ENCODE assay signal across 11 cellular contexts in genomic region chr16:20938426-20938825, GRCh38. TPM values are rescaled to one million over a fixed set of nuclear protein-coding genes. Genes with fewer than 3 reads are reported as not detected.
A peak's percentile ranks its signal among the peaks of the same experiment; 100 is the strongest.
DNase-seq lines count a peak whose midpoint lies in the region; ATAC-seq lines count a peak whose summit lies in the region.
"Had no signal": no experiment of that assay in that cellular context is flagged by ENCODE, and none has a peak within 500 bp of the region (broad histone marks: within the 10 kb centered on the region; RNA-seq: fewer than 3 reads in every experiment).

No MANE protein-coding gene starts in this region.

- DNase-seq in Caki2 (ENCODE audit: low read depth) (peak; percentile 63), HT1080 (ENCODE audit: low read depth) (peak; percentile 81), amniotic epithelial cell (ENCODE audit: low read depth) (peak; percentile 24), kidney tubule cell (ENCODE audit: low spot score) (peak; percentile 14), H4 (ENCODE audit: low spot score) (no peak), NCI-H2107 treated with DMSO at 0.1 percent for 48 hours (lab: John Stamatoyannopoulos, UW; ENCODE audit: unreplicated experiment) (no peak)
- DNase-seq: activated B cell treated with CpG ODN at 0.5 μM for 24 hours, DND-41, endodermal cell, NCI-H2081 treated with DMSO at 0.1 percent for 48 hours had no signal

- no peak for ATAC-seq in GM19351 (IDR thresholded peaks at IDR 0.05; ENCODE audit: unreplicated experiment)

- in situ Hi-C loops in Caki2 (cut with HindIII; ENCODE audit: low pct_unique_long_range_greater_than_20kb, low sequenced_read_pairs): no loop called here

RNA-seq across cellular contexts. Expression of gene LYRM1, which starts 37.9 kb away (rescaled TPM):
- 35.6 and 52.1 TPM in 2 replicates for total RNA-seq in Caki2 (2014; rRNA removed; shearing (Covaris generic); ENCODE audit: low replicate concordance)
- 28.9 and 52.8 TPM in 2 replicates for total RNA-seq in HT1080 (2014; rRNA removed; shearing (Covaris generic))
- 52.9 and 73.5 TPM in 2 replicates for polyA plus RNA-seq in HT1080 (2015; cell fraction: cytosol; rRNA removed)
- 19.3 and 27.4 TPM in 2 replicates for polyA plus RNA-seq in HT1080 (2015; cell fraction: nucleus; rRNA removed)
- 35.9 and 55.8 TPM in 2 replicates for total RNA-seq in H4 (2014; rRNA removed; shearing (Covaris generic))

RNA-seq across cellular contexts. Expression of gene DCUN1D3, which starts 38.3 kb away (rescaled TPM):
- 5.1 and 9.8 TPM in 2 replicates for total RNA-seq in Caki2 (2014; rRNA removed; shearing (Covaris generic); ENCODE audit: low replicate concordance)
- total RNA-seq in HT1080 (2014; rRNA removed; shearing (Covaris generic)): 7.5 and 10.6 TPM in 2 replicates
- polyA plus RNA-seq in HT1080 (2015; cell fraction: cytosol; rRNA removed): 9.4 and 10.7 TPM in 2 replicates
- 12.4 and 12.7 TPM in 2 replicates for polyA plus RNA-seq in HT1080 (2015; cell fraction: nucleus; rRNA removed)
- 8.3 and 9.3 TPM in 2 replicates for total RNA-seq in H4 (2014; rRNA removed; shearing (Covaris generic))

Comparison
In these comparisons a context has a peak if more than half of its experiments do, and no peak if none do; other contexts are left out.
1. DNase-seq: peak in Caki2 (single experiment), HT1080 (single experiment), amniotic epithelial cell (single experiment) and kidney tubule cell (single experiment); none in H4 (single experiment) and NCI-H2107 treated with DMSO at 0.1 percent for 48 hours (single experiment).